Comparison of ENCODE assay signal across 36 cellular contexts in genomic region chr1:69373520-69373919, GRCh38.
"Had no signal": no experiment of that assay in that cellular context is flagged by ENCODE, and none has a peak within 500 bp of the region (broad histone marks: within the 10 kb centered on the region; RNA-seq: fewer than 3 reads in every experiment).

No MANE protein-coding gene starts in this region.

- H3K4me3 ChIP-seq: adrenal gland, body of pancreas, breast epithelium, cardiac muscle cell had no signal

- H3K27me3 ChIP-seq: adrenal gland, body of pancreas, brain microvascular endothelial cell, breast epithelium, cardiac muscle cell had no signal

- H3K4me1 ChIP-seq: adrenal gland, body of pancreas, breast epithelium had no signal

- ATAC-seq: activated CD8-positive, alpha-beta T cell treated with anti-CD3 and anti-CD28 coated beads for 36 hours; activated naive CD4-positive, alpha-beta T cell treated with anti-CD3 and anti-CD28 coated beads, Interleukin-2, amount 50 U/mL, for 72 hours; activated T-cell treated with anti-CD3 and anti-CD28 coated beads, Interleukin-2, amount 50 U/mL, for 4 hours; activated T-cell treated with anti-CD3 and anti-CD28 coated beads, Interleukin-2, amount 50 U/mL, for 72 hours; activated T-helper 17 cell treated with anti-CD3 and anti-CD28 coated beads, Interleukin-2, amount 50 U/mL, for 72 hours; body of pancreas had no signal

- H3K36me3 ChIP-seq: adrenal gland, brain microvascular endothelial cell, breast epithelium, cardiac muscle cell had no signal

- FAIRE-seq: astrocyte, TTC549 had no signal

- H3K9me3 ChIP-seq: adrenal gland, body of pancreas, breast epithelium had no signal

- H3K27ac ChIP-seq: adrenal gland, body of pancreas, brain microvascular endothelial cell, breast epithelium, cardiac muscle cell, VCaP had no signal

- DNase-seq: activated B cell treated with CpG ODN at 0.5 μM for 24 hours; activated CD4-positive, alpha-beta memory T cell treated with anti-CD3 and anti-CD28 coated beads for 36 hours; activated CD4-positive, alpha-beta T cell treated with anti-CD3 and anti-CD28 coated beads for 4 hours; activated CD4-positive, alpha-beta T cell treated with anti-CD3 and anti-CD28 coated beads, Interleukin-2, amount 10 ng/mL, durations not matched to agents 24 days and 14 days; activated CD4-positive, alpha-beta T cell treated with anti-CD3 and anti-CD28 coated beads, Interleukin-2, amount 50 U/mL, for 1 hour; activated CD4-positive, alpha-beta T cell treated with anti-CD3 and anti-CD28 coated beads, Interleukin-2, amount 50 U/mL, for 4 hours; activated CD4-positive, CD25-positive, alpha-beta regulatory T cell treated with anti-CD3 and anti-CD28 coated beads, Interleukin-2, amount 50 U/mL, for 72 hours; activated CD8-positive, alpha-beta memory T cell treated with anti-CD3 and anti-CD28 coated beads, Interleukin-2, amount 50 U/mL, for 4 hours; activated CD8-positive, alpha-beta T cell treated with anti-CD3 and anti-CD28 coated beads for 36 hours; activated effector memory CD4-positive, alpha-beta T cell treated with anti-CD3 and anti-CD28 coated beads, Interleukin-2, amount 50 U/mL, for 16 hours; activated gamma-delta T cell treated with Interleukin-2 at 50 U/mL for 16 hours; activated naive CD4-positive, alpha-beta T cell; activated naive CD4-positive, alpha-beta T cell treated with anti-CD3 and anti-CD28 coated beads for 36 hours; activated naive CD4-positive, alpha-beta T cell treated with anti-CD3 and anti-CD28 coated beads, Interleukin-2, amount 50 U/mL, for 16 hours; activated naive CD8-positive, alpha-beta T cell treated with anti-CD3 and anti-CD28 coated beads for 36 hours; activated T-cell treated with anti-CD3 and anti-CD28 coated beads for 4 hours; activated T-cell treated with anti-CD3 and anti-CD28 coated beads, Interleukin-2, amount 50 U/mL, for 1 hour; activated T-cell treated with anti-CD3 and anti-CD28 coated beads, Interleukin-2, amount 50 U/mL, for 4 hours; activated T-cell treated with anti-CD3 and anti-CD28 coated beads, Interleukin-2, amount 50 U/mL, for 72 hours; adrenal gland; amniotic stem cell; aorta; body of pancreas; brain microvascular endothelial cell; caudate nucleus; cerebellar nuclear complex; T-helper 1 cell; T-helper 2 cell; T-helper 9 cell had no signal
